Comparison of ENCODE assay signal across 20 cellular contexts in genomic region chr3:125334675-125335560, GRCh38. TPM values are rescaled to one million over a fixed set of nuclear protein-coding genes. Genes with fewer than 3 reads are reported as not detected.
DNase-seq lines count a peak whose midpoint lies in the region; ATAC-seq, FAIRE-seq and TF ChIP-seq lines count a peak whose summit lies in the region.
"Had no signal": no experiment of that assay in that cellular context is flagged by ENCODE, and none has a peak within 500 bp of the region (broad histone marks: within the 10 kb centered on the region; RNA-seq: fewer than 3 reads in every experiment).

No MANE protein-coding gene starts in this region.

- no peak for TF ChIP-seq POLR2A in GM12891 (IDR thresholded peaks at IDR 0.05; ENCODE audit: low read depth, low read length)

- no peaks in the 10 kb centered on the region for H3K27me3 ChIP-seq in osteoblast (ENCODE audit: insufficient read depth, low read length)
- H3K27me3 ChIP-seq: colonic mucosa, gastrocnemius medialis, left lung, spleen, testis had no signal

- TF ChIP-seq CTCF in osteoblast (IDR thresholded peaks at IDR 0.05; ENCODE audit: extremely low read depth, low read depth, low read length): no peak

- peaks cover 55% of the 10 kb centered on the region for H4K20me1 ChIP-seq in osteoblast (ENCODE audit: insufficient read depth, low read length)

- H3K27ac ChIP-seq in osteoblast (ENCODE audit: low read depth, low read length): peak overlapping the region; percentile 16
- H3K27ac ChIP-seq: colonic mucosa, GM23248, left lung, testis had no signal

- ATAC-seq in GM19467 (IDR thresholded peaks at IDR 0.05; ENCODE audit: unreplicated experiment) (no peak), HG03039 (IDR thresholded peaks at IDR 0.05; ENCODE audit: unreplicated experiment) (no peak)
- ATAC-seq: activated CD4-positive, CD25-positive, alpha-beta regulatory T cell treated with anti-CD3 and anti-CD28 coated beads, Interleukin-2, amount 50 U/mL, for 24 hours; gastrocnemius medialis; left lung had no signal

- no peak overlapping the region for H2AFZ ChIP-seq in osteoblast (ENCODE audit: low read length)
- H2AFZ ChIP-seq: GM23248 had no signal

- DNase-seq in GM12891 (ENCODE audit: insufficient read length, low spot score) (no peak), MV-4-11 (lab: John Stamatoyannopoulos, UW) (peak; percentile 55), dermis blood vessel endothelial cell (peak; percentile 47), osteoblast (ENCODE audit: insufficient read length, low spot score, missing footprints) (peak; percentile 70), AG08396 (ENCODE audit: low spot score) (no peak)
- DNase-seq: activated CD8-positive, alpha-beta memory T cell treated with anti-CD3 and anti-CD28 coated beads, Interleukin-2, amount 50 U/mL, for 48 hours; aorta; colonic mucosa; gastrocnemius medialis; GM23248; left lung; NCI-H1092 treated with DMSO at 0.1 percent for 48 hours; NCI-H774; posterior cingulate gyrus; spleen; T-helper 2 cell; testis had no signal

- H3K4me2 ChIP-seq in osteoblast (ENCODE audit: insufficient read depth, low read length): peak overlapping the region; percentile 10

- no peaks in the 10 kb centered on the region for H3K36me3 ChIP-seq in osteoblast (ENCODE audit: insufficient read depth, low read length)
- H3K36me3 ChIP-seq: colonic mucosa had no signal

- H3K4me1 ChIP-seq in osteoblast (ENCODE audit: insufficient read depth, low read length): peaks cover 7% of the 10 kb centered on the region
- H3K4me1 ChIP-seq: colonic mucosa had no signal

- peaks cover 96% of the 10 kb centered on the region for H3K79me2 ChIP-seq in osteoblast (ENCODE audit: insufficient read depth, low read length)

- peak; percentile 48 for FAIRE-seq in GM12891 (lab: Jason Lieb, UNC)

- H3K9me3 ChIP-seq in osteoblast (ENCODE audit: low read depth, low read length): no peaks in the 10 kb centered on the region
- H3K9me3 ChIP-seq: colonic mucosa, gastrocnemius medialis, testis had no signal

- H3K4me3 ChIP-seq in osteoblast (ENCODE audit: insufficient read depth, low read length): no peak overlapping the region
- H3K4me3 ChIP-seq: colonic mucosa, gastrocnemius medialis, GM23248, left lung, spleen, testis had no signal

TF ChIP-seq in GM12891, 5 proteins besides CTCF, POLR2A, EP300 and RAD21:
- no peak for TF ChIP-seq TAF1 (IDR thresholded peaks at IDR 0.05; ENCODE audit: low read depth, low read length)
- no peak for TF ChIP-seq POLR2AphosphoS5 (IDR thresholded peaks at IDR 0.05; ENCODE audit: low read depth, low read length)

RNA-seq across cellular contexts. Expression of gene ZNF148, which starts 40.2 kb away (rescaled TPM):
- polyA plus RNA-seq in GM12891 (2012; ENCODE audit: low read depth, missing spikeins): 12.2 TPM
- total RNA-seq in dermis blood vessel endothelial cell (33.7 and 38.0 TPM in 2 replicates), osteoblast (35.9 and 38.4 TPM in 2 replicates)

Comparison
In these comparisons a context has a peak if more than half of its experiments do, and no peak if none do; other contexts are left out.
1. DNase-seq: peak in MV-4-11 (single experiment), dermis blood vessel endothelial cell (single experiment) and osteoblast (single experiment); none in GM12891 (single experiment) and AG08396 (single experiment).